1 cellular context compared by ENCODE assay signal in the genomic region with DNA sequence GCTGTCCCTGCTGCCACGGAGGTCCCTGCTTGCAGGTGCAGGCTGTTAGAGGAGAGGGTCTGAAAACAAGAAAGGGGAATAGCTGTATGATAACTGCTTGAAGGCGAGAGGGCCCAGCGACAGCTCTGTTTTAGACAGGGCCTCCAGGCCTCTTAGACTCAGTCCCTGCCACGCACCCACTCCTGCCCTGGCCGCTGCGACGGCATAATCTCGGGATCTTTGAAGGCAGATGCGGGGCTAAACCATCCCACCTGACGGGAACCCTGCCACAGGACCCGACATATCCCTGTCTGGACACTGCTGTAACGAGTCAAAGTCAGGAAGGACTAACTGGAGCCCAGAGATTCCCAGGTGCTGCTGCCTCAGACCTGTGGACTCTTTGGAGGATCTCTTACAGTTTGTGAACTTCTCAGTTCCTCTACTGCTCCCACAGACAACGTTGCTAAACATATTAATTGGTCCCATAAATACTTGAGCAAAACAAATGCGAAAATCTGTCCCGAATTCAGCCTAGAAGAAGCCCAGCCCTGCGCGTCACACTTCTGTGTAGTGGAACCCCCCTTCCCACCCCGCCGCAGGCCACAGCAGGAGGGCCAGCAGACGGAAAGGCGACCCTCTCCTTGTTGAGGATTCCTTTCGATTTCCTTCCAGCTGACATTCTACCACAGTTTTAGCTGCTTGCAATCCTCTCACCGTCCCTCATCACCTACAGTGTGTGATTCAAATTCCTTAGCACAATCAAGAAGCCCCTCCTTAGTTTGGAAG.
TF ChIP-seq lines count a peak whose summit lies in the region.

No MANE protein-coding gene starts in this region.

TF ChIP-seq in HEK293, 187 proteins besides CTCF, POLR2A, EP300 and RAD21 (continued from another document):
- TF ChIP-seq ZNF677 (tag by site-specific recombination; IDR thresholded peaks at IDR 0.05) (no peak), PRDM2 (tag by site-specific recombination; IDR thresholded peaks at IDR 0.05; ENCODE audit: borderline replicate concordance) (no peak), ZBTB20 (tag by site-specific recombination; IDR thresholded peaks at IDR 0.05) (peak; percentile 75), ZIC2 (tag by site-specific recombination; IDR thresholded peaks at IDR 0.05) (peak; percentile 14; the same call in 1 of the 2 replicates)
